Comparison of ENCODE assay signal across 28 cellular contexts in genomic region chr18:70142021-70142420, GRCh38.
"Had no signal": no experiment of that assay in that cellular context is flagged by ENCODE, and none has a peak within 500 bp of the region (broad histone marks: within the 10 kb centered on the region; RNA-seq: fewer than 3 reads in every experiment).

No MANE protein-coding gene starts in this region.

- H3K36me3 ChIP-seq: prostate gland, right lobe of liver, transverse colon, uterus had no signal

- H3K9me3 ChIP-seq: neutrophil, pancreas, prostate gland, right lobe of liver, sigmoid colon, suprapubic skin, testis, tibial artery, transverse colon, upper lobe of right lung, uterus had no signal

- H3K4me3 ChIP-seq: pancreas, prostate gland, right lobe of liver, sigmoid colon, smooth muscle cell, spleen, suprapubic skin, testis, tibial artery, transverse colon, upper lobe of right lung, uterus had no signal

- FAIRE-seq: pancreas had no signal

- H3K4me2 ChIP-seq: smooth muscle cell had no signal

- H3K4me1 ChIP-seq: pancreas, prostate gland, right lobe of liver, sigmoid colon, spleen, suprapubic skin, testis, tibial artery, transverse colon, upper lobe of right lung, uterus had no signal

- DNase-seq: naive thymus-derived CD8-positive, alpha-beta T cell; nephron progenitor cell; nucleus accumbens; pancreas; right cardiac atrium; right lobe of liver; sigmoid colon; spleen; stimulated activated CD4-positive, alpha-beta T cell treated with anti-CD3 and anti-CD28 coated beads, Interleukin-12 subunit alpha, Interleukin-12 subunit beta, amount 100 ng/mL, for 4 hours; stimulated activated CD4-positive, alpha-beta T cell treated with anti-CD3 and anti-CD28 coated beads, Interleukin-1b, Interleukin-23, amount 100 ng/mL, for 48 hours; stimulated activated CD4-positive, alpha-beta T cell treated with anti-CD3 and anti-CD28 coated beads, Interleukin-4, amount 100 ng/mL, for 1 hour; stimulated activated CD4-positive, alpha-beta T cell treated with anti-CD3 and anti-CD28 coated beads, Interleukin-4, amount 100 ng/mL, for 4 hours; stimulated activated CD8-positive, alpha-beta memory T cell treated with anti-CD3 and anti-CD28 coated beads, Interleukin-4, amount 100 ng/mL, for 48 hours; stimulated activated naive CD4-positive, alpha-beta T cell; stimulated activated naive CD8-positive, alpha-beta T cell treated with anti-CD3 and anti-CD28 coated beads, Interleukin-15, amount 100 ng/mL, for 72 hours; stimulated activated naive CD8-positive, alpha-beta T cell treated with anti-CD3 and anti-CD28 coated beads, Interleukin-15, Interleukin-2, amounts not matched to agents 100 U/mL and 50 U/mL, for 24 hours; substantia nigra; testis; tibial artery; transverse colon; upper lobe of right lung; uterus had no signal

- H3K27me3 ChIP-seq: neutrophil, pancreas, right lobe of liver, sigmoid colon, spleen, suprapubic skin, testis, tibial artery, transverse colon, upper lobe of right lung, uterus had no signal

- H3K27ac ChIP-seq: neutrophil, pancreas, prostate gland, right lobe of liver, sigmoid colon, spleen, suprapubic skin, testis, tibial artery, transverse colon, upper lobe of right lung, uterus had no signal

- ATAC-seq: naive thymus-derived CD8-positive, alpha-beta T cell; natural killer cell treated with Interleukin-12 subunit alpha and Interleukin-12 subunit beta and Interleukin-15 and Interleukin-18, amount 100 ng/mL, for 72 hours; right cardiac atrium; right lobe of liver; stimulated activated memory B cell treated with anti-CD40 and anti-IgM and Interleukin-4, amounts not matched to agents 10 μg/mL and 1 μg/mL and 100 μg/mL, for 72 hours; stimulated activated naive CD8-positive, alpha-beta T cell treated with anti-CD3 and anti-CD28 coated beads, Interleukin-15, amount 100 ng/mL, for 72 hours; stimulated activated naive CD8-positive, alpha-beta T cell treated with anti-CD3 and anti-CD28 coated beads, Interleukin-15, Interleukin-2, amounts not matched to agents 100 U/mL and 50 U/mL, for 24 hours; upper lobe of right lung had no signal
